15 cellular contexts compared by ENCODE assay signal in genomic region chr12:1559729-1560128, GRCh38. TPM values are rescaled to one million over a fixed set of nuclear protein-coding genes. Genes with fewer than 3 reads are reported as not detected.
DNase-seq lines count a peak whose midpoint lies in the region; ATAC-seq and TF ChIP-seq lines count a peak whose summit lies in the region.
"Had no signal": no experiment of that assay in that cellular context is flagged by ENCODE, and none has a peak within 500 bp of the region (broad histone marks: within the 10 kb centered on the region; RNA-seq: fewer than 3 reads in every experiment).

No MANE protein-coding gene starts in this region.

- TF ChIP-seq CTCF in left lung (IDR thresholded peaks at IDR 0.05): no peak

- H3K27me3 ChIP-seq in left lung: no peaks in the 10 kb centered on the region

- no peaks in the 10 kb centered on the region for H3K9me3 ChIP-seq in left lung

- H3K4me1 ChIP-seq in left lung: no peaks in the 10 kb centered on the region

- peak; percentile 23 for DNase-seq in DMS79 (lab: John Stamatoyannopoulos, UW)
- peak; percentile 35 for DNase-seq in NCI-H1105 (lab: John Stamatoyannopoulos, UW)
- peak; percentile 38 for DNase-seq in NCI-H446 treated with DMSO at 0.1 percent for 48 hours (lab: John Stamatoyannopoulos, UW)
- DNase-seq in left lung: no peak
- no peak for DNase-seq in HK-2 (ENCODE audit: unreplicated experiment)
- DNase-seq in hippocampal formation (lab: John Stamatoyannopoulos, UW): no peak
- no peak for DNase-seq in stimulated activated CD4-positive, alpha-beta T cell treated with anti-CD3 and anti-CD28 coated beads, Interleukin-15, amount 100 ng/mL, for 24 hours
- DNase-seq in COLO668 (lab: John Stamatoyannopoulos, UW; ENCODE audit: unreplicated experiment): no peak
- DNase-seq: activated CD4-positive, alpha-beta T cell treated with anti-CD3 and anti-CD28 coated beads for 1 hour; activated naive CD8-positive, alpha-beta T cell treated with anti-CD3 and anti-CD28 coated beads for 36 hours; CD4-positive, alpha-beta T cell; DND-41; NCI-H1694; stimulated activated CD8-positive, alpha-beta memory T cell treated with anti-CD3 and anti-CD28 coated beads, Interleukin-4, amount 100 ng/mL, for 48 hours had no signal

- intact Hi-C loops in left lung (cut with DNase I): no loop called here

- no peaks in the 10 kb centered on the region for H3K36me3 ChIP-seq in left lung

- peak; percentile 96 for ATAC-seq in left lung
- ATAC-seq: SK-N-SH treated with all-trans-retinoic acid at 6 μM for 48 hours had no signal

- no peak overlapping the region for H3K4me3 ChIP-seq in left lung

- no peak overlapping the region for H3K27ac ChIP-seq in left lung

RNA-seq across cellular contexts. Expression of gene FBXL14, which starts 34.7 kb away (rescaled TPM):
- total RNA-seq in left lung: 10 to 100 TPM; 11.5 to 15.5 TPM

Comparison
In these comparisons a context has a peak if more than half of its experiments do, and no peak if none do; other contexts are left out.
1. DNase-seq: peak in DMS79 (single experiment), NCI-H1105 (single experiment) and NCI-H446 treated with DMSO at 0.1 percent for 48 hours (single experiment); none in left lung (0 of 2), HK-2 (single experiment), hippocampal formation (0 of 2), stimulated activated CD4-positive, alpha-beta T cell treated with anti-CD3 and anti-CD28 coated beads, Interleukin-15, amount 100 ng/mL, for 24 hours (single experiment) and COLO668 (single experiment).